Comparison of ENCODE assay signal across 8 cellular contexts in genomic region chr1:206203364-206204158, GRCh38. TPM values are rescaled to one million over a fixed set of nuclear protein-coding genes. Genes with fewer than 3 reads are reported as not detected.
A peak's percentile ranks its signal among the peaks of the same experiment; 100 is the strongest.
DNase-seq lines count a peak whose midpoint lies in the region; ATAC-seq and FAIRE-seq lines count a peak whose summit lies in the region.
"Not testable (repeated sequence)": the region's sequence is repeated elsewhere in the genome, so short reads cannot be mapped to it uniquely, and the experiment has no call there.

Gene SRGAP2, plus strand, starts transcription at chr1:206203541. Its CDS starts 2,430 bp downstream, at chr1:206205971.

- not testable (repeated sequence) for H3K9me3 ChIP-seq in skeletal muscle tissue (ENCODE audit: control insufficient read depth in 3 of 3, low read length in 3 of 3)

- H3K4me1 Mint-ChIP-seq in activated CD4-positive, alpha-beta memory T cell treated with anti-CD3 and anti-CD28 coated beads for 36 hours (ENCODE audit: low read depth) = not testable (repeated sequence)

- CTCF ChIA-PET in activated CD4-positive, alpha-beta memory T cell treated with anti-CD3 and anti-CD28 coated beads for 36 hours (lab: Charles Lee) = not testable (repeated sequence)

- POLR2A ChIA-PET in activated CD4-positive, alpha-beta memory T cell treated with anti-CD3 and anti-CD28 coated beads for 36 hours (lab: Charles Lee) = not testable (repeated sequence)

- H3K36me3 Mint-ChIP-seq in activated CD4-positive, alpha-beta memory T cell treated with anti-CD3 and anti-CD28 coated beads for 36 hours = not testable (repeated sequence)

- H3K4me3 ChIP-seq in skeletal muscle tissue (ENCODE audit: low read length in 3 of 3) = peak within 1 kb of the TSS in 1 of 3 donors; percentile 35

- H3K4me1 ChIP-seq in skeletal muscle tissue (ENCODE audit: control insufficient read depth in 3 of 3, insufficient read depth in 3 of 3, low read length in 3 of 3) = not testable (repeated sequence)

- H3K4me3 Mint-ChIP-seq in activated CD4-positive, alpha-beta memory T cell treated with anti-CD3 and anti-CD28 coated beads for 36 hours = peak within 1 kb of the TSS; percentile 79

- peak within 1 kb of the TSS in 1 of 3 donors; percentile 50 for H3K9ac ChIP-seq in skeletal muscle tissue (ENCODE audit: low read depth in 1 of 3, low read length in 3 of 3)

- peak; percentile 67 for DNase-seq in HK-2 (ENCODE audit: unreplicated experiment)
- peak; percentile 51 for DNase-seq in NK-92 treated with Interleukin-12 subunit alpha and Interleukin-12 subunit beta, amount 100 ng/mL, for 24 hours (lab: John Stamatoyannopoulos, UW)
- DNase-seq in activated CD4-positive, alpha-beta memory T cell treated with anti-CD3 and anti-CD28 coated beads for 36 hours = peak; percentile 67
- peak; percentile 46 for DNase-seq in dedifferentiated amniotic fluid mesenchymal stem cell (ENCODE audit: extremely low spot score)
- DNase-seq in kidney tubule cell (ENCODE audit: low spot score) = peak; percentile 49

- peak within 1 kb of the TSS; percentile 30 for H3K27ac ChIP-seq in skeletal muscle tissue (ENCODE audit: low read depth, low read length)

- not testable (repeated sequence) for H3K9me3 Mint-ChIP-seq in activated CD4-positive, alpha-beta memory T cell treated with anti-CD3 and anti-CD28 coated beads for 36 hours

- ATAC-seq in GM19397 (IDR thresholded peaks at IDR 0.05; ENCODE audit: unreplicated experiment) = peak; percentile 7

- FAIRE-seq in A204.1 (lab: Jason Lieb, UNC) = peak; percentile 89

- not testable (repeated sequence) for H3K27me3 Mint-ChIP-seq in activated CD4-positive, alpha-beta memory T cell treated with anti-CD3 and anti-CD28 coated beads for 36 hours

- not testable (repeated sequence) for H3K36me3 ChIP-seq in skeletal muscle tissue (ENCODE audit: control insufficient read depth in 3 of 3, insufficient read depth in 3 of 3, low read length in 3 of 3)

- H3K27ac Mint-ChIP-seq in activated CD4-positive, alpha-beta memory T cell treated with anti-CD3 and anti-CD28 coated beads for 36 hours = peak within 1 kb of the TSS; percentile 76

- not testable (repeated sequence) for H3K27me3 ChIP-seq in skeletal muscle tissue (ENCODE audit: control insufficient read depth in 3 of 3, insufficient read depth in 3 of 3, low read length in 3 of 3)

- intact Hi-C loops in activated CD4-positive, alpha-beta memory T cell treated with anti-CD3 and anti-CD28 coated beads for 36 hours (cut with micrococcal nuclease) = not testable (repeated sequence)

RNA-seq across cellular contexts. Expression of gene SRGAP2, which starts in this region (rescaled TPM):
- 10 to 100 TPM; 55.4 to 56.2 TPM for total RNA-seq in activated CD4-positive, alpha-beta memory T cell treated with anti-CD3 and anti-CD28 coated beads for 36 hours
- 62.1 TPM for total RNA-seq in skeletal muscle tissue
